1 cellular context compared by ENCODE assay signal in the genomic region with DNA sequence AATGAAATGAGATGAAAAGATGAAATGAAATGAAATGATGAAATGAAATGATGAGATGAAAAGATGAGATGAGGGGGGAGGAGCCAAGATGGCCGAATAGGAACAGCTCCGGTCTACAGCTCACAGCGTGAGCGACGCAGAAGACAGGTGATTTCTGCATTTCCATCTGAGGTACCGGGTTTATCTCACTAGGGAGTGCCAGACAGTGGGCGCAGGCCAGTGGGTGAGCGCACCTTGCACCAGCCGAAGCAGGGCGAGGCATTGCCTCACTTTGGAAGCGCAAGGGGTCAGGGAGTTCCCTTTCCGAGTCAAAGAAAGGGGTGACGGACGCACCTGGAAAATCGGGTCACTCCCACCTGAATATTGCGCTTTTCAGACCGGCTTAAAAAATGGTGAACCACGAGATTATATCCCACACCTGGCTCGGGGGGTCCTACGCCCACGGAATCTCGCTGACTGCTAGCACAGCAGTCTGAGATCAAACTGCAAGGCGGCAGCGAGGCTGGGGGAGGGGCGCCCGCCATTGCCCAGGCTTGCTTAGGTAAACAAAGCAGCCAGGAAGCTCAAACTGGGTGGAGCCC.
TF ChIP-seq lines count a peak whose summit lies in the region.

No MANE protein-coding gene starts in this region.

TF ChIP-seq in HepG2, 621 proteins besides CTCF, POLR2A, EP300 and RAD21:
- TF ChIP-seq, protein P1, sequence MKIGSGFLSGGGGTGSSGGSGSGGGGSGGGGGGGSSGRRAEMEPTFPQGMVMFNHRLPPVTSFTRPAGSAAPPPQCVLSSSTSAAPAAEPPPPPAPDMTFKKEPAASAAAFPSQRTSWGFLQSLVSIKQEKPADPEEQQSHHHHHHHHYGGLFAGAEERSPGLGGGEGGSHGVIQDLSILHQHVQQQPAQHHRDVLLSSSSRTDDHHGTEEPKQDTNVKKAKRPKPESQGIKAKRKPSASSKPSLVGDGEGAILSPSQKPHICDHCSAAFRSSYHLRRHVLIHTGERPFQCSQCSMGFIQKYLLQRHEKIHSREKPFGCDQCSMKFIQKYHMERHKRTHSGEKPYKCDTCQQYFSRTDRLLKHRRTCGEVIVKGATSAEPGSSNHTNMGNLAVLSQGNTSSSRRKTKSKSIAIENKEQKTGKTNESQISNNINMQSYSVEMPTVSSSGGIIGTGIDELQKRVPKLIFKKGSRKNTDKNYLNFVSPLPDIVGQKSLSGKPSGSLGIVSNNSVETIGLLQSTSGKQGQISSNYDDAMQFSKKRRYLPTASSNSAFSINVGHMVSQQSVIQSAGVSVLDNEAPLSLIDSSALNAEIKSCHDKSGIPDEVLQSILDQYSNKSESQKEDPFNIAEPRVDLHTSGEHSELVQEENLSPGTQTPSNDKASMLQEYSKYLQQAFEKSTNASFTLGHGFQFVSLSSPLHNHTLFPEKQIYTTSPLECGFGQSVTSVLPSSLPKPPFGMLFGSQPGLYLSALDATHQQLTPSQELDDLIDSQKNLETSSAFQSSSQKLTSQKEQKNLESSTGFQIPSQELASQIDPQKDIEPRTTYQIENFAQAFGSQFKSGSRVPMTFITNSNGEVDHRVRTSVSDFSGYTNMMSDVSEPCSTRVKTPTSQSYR (CRISPR knock-in tag; IDR thresholded peaks at IDR 0.05; ENCODE audit: borderline replicate concordance), result peak; percentile 71
